Comparison of ENCODE assay signal across 8 cellular contexts in the genomic region with DNA sequence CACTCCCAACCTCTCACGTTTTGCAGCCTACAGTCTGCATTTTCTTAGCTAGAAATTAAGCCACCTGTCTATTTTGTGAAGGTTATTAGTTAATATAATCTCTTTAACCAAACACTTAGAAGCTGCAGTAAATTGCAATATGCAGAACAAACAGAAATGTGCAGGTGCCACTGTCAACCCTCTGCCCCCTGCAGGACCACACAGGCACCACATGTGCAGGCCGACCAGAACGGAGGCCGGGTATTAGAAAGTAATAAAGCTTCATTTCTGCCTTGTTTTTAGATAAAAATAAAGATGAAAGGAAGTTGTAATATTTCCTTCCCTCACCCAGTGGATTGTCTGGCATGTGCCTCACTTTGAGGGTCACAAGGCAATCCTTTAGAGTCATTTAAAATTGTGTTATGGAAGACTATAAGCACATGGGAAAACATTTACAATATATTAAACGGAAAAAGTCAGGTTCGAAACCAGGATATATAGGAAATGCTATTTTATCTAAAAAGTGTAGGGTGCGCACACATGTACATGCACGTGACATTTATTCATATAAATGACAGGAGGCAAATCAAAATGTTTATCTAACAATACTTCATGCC.
DNase-seq lines count a peak whose midpoint lies in the region; ATAC-seq and TF ChIP-seq lines count a peak whose summit lies in the region.

No MANE protein-coding gene starts in this region.

- peaks cover 17% of the 10 kb centered on the region for H3K4me1 Mint-ChIP-seq in activated naive CD4-positive, alpha-beta T cell treated with anti-CD3 and anti-CD28 coated beads, Interleukin-2, amount 50 U/mL, for 24 hours

- ATAC-seq in HG03095 (IDR thresholded peaks at IDR 0.05; ENCODE audit: unreplicated experiment): no peak

- H3K36me3 Mint-ChIP-seq in activated naive CD4-positive, alpha-beta T cell treated with anti-CD3 and anti-CD28 coated beads, Interleukin-2, amount 50 U/mL, for 24 hours: no peaks in the 10 kb centered on the region

- peak; percentile 69 for DNase-seq in GM10266 (ENCODE audit: extremely low spot score)
- peak; percentile 35 for DNase-seq in HCEC 1CT
- peak; percentile 30 for DNase-seq in RPMI7951 (ENCODE audit: low read depth)
- peak; percentile 64 for DNase-seq in iPS-NIHi11 (ENCODE audit: low spot score)
- peak in 2 of 3 donors; percentile 37 to 48 for DNase-seq in stimulated activated CD4-positive, alpha-beta T cell treated with anti-CD3 and anti-CD28 coated beads, TNF-alpha, amount 100 ng/mL, for 1 hour (ENCODE audit: low read depth in 3 of 3, low spot score in 1 of 3)
- no peak for DNase-seq in occipital lobe (lab: John Stamatoyannopoulos, UW)

- peak; percentile 82 for TF ChIP-seq CTCF in GM10266 (IDR thresholded peaks at IDR 0.05; ENCODE audit: control insufficient read depth, insufficient read depth, low read depth, missing control alignments)

- H3K4me3 Mint-ChIP-seq in activated naive CD4-positive, alpha-beta T cell treated with anti-CD3 and anti-CD28 coated beads, Interleukin-2, amount 50 U/mL, for 24 hours: no peak overlapping the region

- H3K27me3 Mint-ChIP-seq in activated naive CD4-positive, alpha-beta T cell treated with anti-CD3 and anti-CD28 coated beads, Interleukin-2, amount 50 U/mL, for 24 hours: no peaks in the 10 kb centered on the region

- no peaks in the 10 kb centered on the region for H3K9me3 Mint-ChIP-seq in activated naive CD4-positive, alpha-beta T cell treated with anti-CD3 and anti-CD28 coated beads, Interleukin-2, amount 50 U/mL, for 24 hours

- peak overlapping the region; percentile 51 for H3K27ac Mint-ChIP-seq in activated naive CD4-positive, alpha-beta T cell treated with anti-CD3 and anti-CD28 coated beads, Interleukin-2, amount 50 U/mL, for 24 hours
